ENCODE assay signal across 12 cellular contexts in genomic region chr9:137452761-137453642, GRCh38. TPM values are rescaled to one million over a fixed set of nuclear protein-coding genes. Genes with fewer than 3 reads are reported as not detected.
A peak's percentile ranks its signal among the peaks of the same experiment; 100 is the strongest.
DNase-seq lines count a peak whose midpoint lies in the region; ATAC-seq, FAIRE-seq and TF ChIP-seq lines count a peak whose summit lies in the region.
"Had no signal": no experiment of that assay in that cellular context is flagged by ENCODE, and none has a peak within 500 bp of the region (broad histone marks: within the 10 kb centered on the region; RNA-seq: fewer than 3 reads in every experiment).

No MANE protein-coding gene starts in this region.

- ATAC-seq in GM23338 (peak; percentile 16), K562 (no peak), left colon (no peak)

- WGBS in K562 (ENCODE audit: insufficient coverage, low coverage, missing lambda C conversion rate): 98% methylated on average over 18 of the region's 43 CpGs
- WGBS in smooth muscle cell (ENCODE audit: low lambda C conversion rate): 95% methylated on average over 35 of the region's 43 CpGs

- H3K36me3 ChIP-seq in GM23338 (ENCODE audit: insufficient read depth) (peaks cover 6% of the 10 kb centered on the region; the same call in 1 of the 2 replicates), K562 (ENCODE audit: control insufficient read depth, insufficient read depth, low read length) (peaks cover 74% of the 10 kb centered on the region), smooth muscle cell (ENCODE audit: low read depth) (no peaks in the 10 kb centered on the region), OCI-LY7 (ENCODE audit: insufficient read depth, low read length) (peaks cover 17% of the 10 kb centered on the region; the same call in 1 of the 2 replicates)

- H3K4me2 ChIP-seq in GM23338 (peak overlapping the region; percentile 90), K562 (ENCODE audit: insufficient read depth, low read length) (no peak overlapping the region), smooth muscle cell (peak overlapping the region; percentile 81), OCI-LY7 (ENCODE audit: low read length) (no peak overlapping the region)

- H3K27ac ChIP-seq in GM23338 (ENCODE audit: low read depth): no peak overlapping the region
- no peak overlapping the region for H3K27ac ChIP-seq in K562 (ENCODE audit: extremely low read depth, low read depth, low read length)
- H3K27ac ChIP-seq in smooth muscle cell (ENCODE audit: low read depth): no peak overlapping the region
- H3K27ac ChIP-seq in OCI-LY7 (ENCODE audit: low read depth, low read length, poor library complexity, severe bottlenecking): no peak overlapping the region

- in situ Hi-C loops in K562 (cut with MboI): no loop called here

- H3K79me2 ChIP-seq in GM23338 (replicated peaks; ENCODE audit: insufficient read depth): no peaks in the 10 kb centered on the region
- H3K79me2 ChIP-seq in K562 (ENCODE audit: control insufficient read depth, insufficient read depth, low read length): peaks cover 3% of the 10 kb centered on the region; the same call in 2 of the 3 replicates
- H3K79me2 ChIP-seq in smooth muscle cell (ENCODE audit: low read depth): no peaks in the 10 kb centered on the region
- H3K79me2 ChIP-seq in OCI-LY7 (ENCODE audit: insufficient read depth, low read depth, low read length): no peaks in the 10 kb centered on the region

- POLR2A ChIA-PET in K562 (lab: Yijun Ruan, JAX) (interaction anchor here (0.6 to 1.2 kb wide), 4 partner anchors 9 to 561 kb away, joined by 3 to 4 read pairs (median 4); no protein-coding TSS in a partner anchor), OCI-LY7 (lab: Charles Lee) (no interaction called here)

- H3K9ac ChIP-seq in K562 (ENCODE audit: insufficient read depth in 1 of 2, low read depth in 2 of 2, low read length in 2 of 2) (peak overlapping the region; percentile 20 to 84; a peak in 3 of 4 replicates), smooth muscle cell (ENCODE audit: low read depth) (no peak overlapping the region)

- H4K20me1 ChIP-seq in GM23338 (replicated peaks; ENCODE audit: insufficient read depth) (no peaks in the 10 kb centered on the region; the same call in 1 of the 2 replicates), K562 (replicated peaks; ENCODE audit: control insufficient read depth, insufficient read depth, low read length) (no peaks in the 10 kb centered on the region), smooth muscle cell (ENCODE audit: low read depth) (peaks cover 8% of the 10 kb centered on the region), OCI-LY7 (ENCODE audit: insufficient read depth, low read length) (no peaks in the 10 kb centered on the region)

- intact Hi-C loops in K562 (cut with micrococcal nuclease) (no loop called here), left colon (cut with DNase I, micrococcal nuclease) (no loop called here), OCI-LY7 (cut with micrococcal nuclease; ENCODE audit: unreplicated experiment) (no loop called here)

- H3K4me1 ChIP-seq in GM23338 (ENCODE audit: insufficient read depth) (peaks cover 6% of the 10 kb centered on the region; the same call in 1 of the 2 replicates), K562 (replicated peaks in 1 of 2; ENCODE audit: control insufficient read depth in 2 of 2, insufficient read depth in 2 of 2, low read length in 2 of 2) (peaks cover 7 to 88% of the 10 kb centered on the region in 2 experiments), smooth muscle cell (ENCODE audit: low read depth) (peaks cover 4% of the 10 kb centered on the region), OCI-LY7 (ENCODE audit: insufficient read depth, low read length, poor library complexity, severe bottlenecking) (peaks cover 25% of the 10 kb centered on the region)

- H3K9me3 Mint-ChIP-seq in GM23338: no peaks in the 10 kb centered on the region
- H3K9me3 Mint-ChIP-seq: activated T-helper 1 cell treated with anti-CD3 and anti-CD28 coated beads, Interleukin-12 subunit alpha, Interleukin-12 subunit beta, Interleukin-2, Interleukin-4 antibody, amounts not matched to agents 30 ng/mL and 10 ng/mL and 1 ng/mL, durations not matched to agents 14 hours and 24 hours and 36 hours; T-helper 1 cell treated with Interleukin-12 subunit alpha and Interleukin-12 subunit beta and Interleukin-4 antibody, amounts not matched to agents 30 μg/mL and 1 μg/mL, for 36 hours had no signal

- peaks cover 6% of the 10 kb centered on the region for H3K27me3 Mint-ChIP-seq in GM23338 (ENCODE audit: insufficient read depth, low read depth, poor library complexity)

- H3K9me3 ChIP-seq in K562 (replicated peaks; ENCODE audit: control insufficient read depth, insufficient read depth, low read depth, low read length) (no peaks in the 10 kb centered on the region), smooth muscle cell (replicated peaks; ENCODE audit: low read depth) (no peaks in the 10 kb centered on the region), OCI-LY7 (ENCODE audit: low read length) (no peaks in the 10 kb centered on the region)

- DNase-seq in GM23338 (ENCODE audit: low spot score) (no peak), K562 (ENCODE audit: extremely low read depth in 1 of 4, low spot score in 3 of 4) (no peak), left colon (peak; percentile 40 to 49), smooth muscle cell (lab: John Stamatoyannopoulos, UW; ENCODE audit: unreplicated experiment) (no peak), OCI-LY7 (ENCODE audit: low spot score) (no peak), islet precursor cell (no peak), RCC 7860 (ENCODE audit: low spot score) (no peak)
- DNase-seq: NCI-H446 had no signal

- CTCF ChIA-PET in K562 (lab: Yijun Ruan, JAX; ENCODE audit: low intra/inter-chr PET ratio) (no interaction called here), OCI-LY7 (lab: Charles Lee; ENCODE audit: unreplicated experiment) (no interaction called here)

- H3F3A ChIP-seq in GM23338 (replicated peaks; ENCODE audit: low read depth): 0 out of 2 replicates have a peak, but pooled peaks cover 3% of the 10 kb centered on the region
- H3F3A ChIP-seq in smooth muscle cell (ENCODE audit: low read depth): no peaks in the 10 kb centered on the region

- TF ChIP-seq EP300 in K562 (IDR thresholded peaks at IDR 0.05; ENCODE audit: low read length): no peak

- TF ChIP-seq POLR2A in K562 (conservative IDR thresholded peaks at IDR 0.05): no peak

- H2AFZ ChIP-seq in GM23338 (no peak overlapping the region), K562 (ENCODE audit: low read depth, low read length) (no peak overlapping the region), smooth muscle cell (ENCODE audit: low read depth) (no peak overlapping the region), OCI-LY7 (ENCODE audit: low read length) (no peak overlapping the region)

- FAIRE-seq in K562 (lab: Jason Lieb, UNC) (no peak), RCC 7860 (lab: Jason Lieb, UNC) (no peak)

- no peaks in the 10 kb centered on the region for H3K27me3 ChIP-seq in GM23338 (ENCODE audit: insufficient read depth)
- no peaks in the 10 kb centered on the region for H3K27me3 ChIP-seq in K562 (ENCODE audit: control insufficient read depth in 2 of 2, insufficient read depth in 2 of 2, low read length in 2 of 2)
- no peaks in the 10 kb centered on the region for H3K27me3 ChIP-seq in smooth muscle cell (ENCODE audit: low read depth)

- BruUV-seq in K562 (replicated peaks; lab: Mats Ljungman, UMichigan) (no TSS peak), OCI-LY7 (replicated peaks; lab: Mats Ljungman, UMichigan) (no TSS peak)

- TF ChIP-seq RAD21 in K562 (CRISPR knock-in tag; conservative IDR thresholded peaks at IDR 0.05 in 1 of 2, IDR thresholded peaks at IDR 0.05 in 1 of 2): no peak

- H3K4me3 ChIP-seq in GM23338 (peak overlapping the region; percentile 65), K562 (no peak overlapping the region), smooth muscle cell (peak overlapping the region; percentile 40), OCI-LY7 (ENCODE audit: low read depth, low read length, poor library complexity, severe bottlenecking) (no peak overlapping the region)

- H3K9me1 ChIP-seq in K562 (ENCODE audit: control insufficient read depth, insufficient read depth, low read length): no peaks in the 10 kb centered on the region

- H3K4me3 Mint-ChIP-seq in GM23338: peak overlapping the region; percentile 76

- TF ChIP-seq CTCF in GM23338 (conservative IDR thresholded peaks at IDR 0.05; ENCODE audit: low read depth in 2 of 2): no peak
- no peak for TF ChIP-seq CTCF in K562 (IDR thresholded peaks at IDR 0.05 in 2 of 3, conservative IDR thresholded peaks at IDR 0.05 in 1 of 3; ENCODE audit: insufficient read depth in 2 of 3, low read depth in 1 of 3, low read length in 3 of 3)
- no peak for TF ChIP-seq CTCF in smooth muscle cell (IDR thresholded peaks at IDR 0.05; ENCODE audit: borderline replicate concordance, insufficient read depth, poor library complexity, severe bottlenecking)
- TF ChIP-seq CTCF in OCI-LY7 (conservative IDR thresholded peaks at IDR 0.05; ENCODE audit: low read length): no peak

- peaks cover 6% of the 10 kb centered on the region; the same call in 1 of the 3 replicates for H3K4me1 Mint-ChIP-seq in GM23338

- H3K9me2 ChIP-seq in GM23338 (ENCODE audit: insufficient read depth) (no peaks in the 10 kb centered on the region), OCI-LY7 (ENCODE audit: insufficient read depth, low read length) (no peaks in the 10 kb centered on the region)

- peaks cover 6% of the 10 kb centered on the region; the same call in 2 of the 3 replicates for H3K36me3 Mint-ChIP-seq in GM23338 (ENCODE audit: low read depth)

- H3K27ac Mint-ChIP-seq in GM23338: no peak overlapping the region
- H3K27ac Mint-ChIP-seq: activated T-helper 1 cell treated with anti-CD3 and anti-CD28 coated beads, Interleukin-12 subunit alpha, Interleukin-12 subunit beta, Interleukin-2, Interleukin-4 antibody, amounts not matched to agents 30 ng/mL and 10 ng/mL and 1 ng/mL, durations not matched to agents 14 hours and 24 hours and 36 hours had no signal

RNA-seq across cellular contexts. Expression of gene NSMF, which starts 6.1 kb away (rescaled TPM):
- 87.0 and 103 TPM in 2 replicates for total RNA-seq in GM23338 (2014; rRNA removed; shearing (Covaris generic))
- 20.3 and 22.3 TPM in 2 replicates for polyA plus RNA-seq in GM23338 (2016; fragmentation: Nextera tagmentation; extraction: Ambion mirVana)
- total RNA-seq in K562 (2011; cell fraction: chromatin; rRNA removed; ENCODE audit: low replicate concordance): 47.6 and 128 TPM in 2 replicates
- 87.2 and 93.1 TPM in 2 replicates for total RNA-seq in K562 (2011; cell fraction: nucleolus; rRNA removed)
- 47.3 and 58.7 TPM in 2 replicates for total RNA-seq in K562 (2011; cell fraction: nucleoplasm; rRNA removed)
- total RNA-seq in K562 (2014; rRNA removed): 49.2 and 60.0 TPM in 2 replicates
- 24.4 and 29.3 TPM in 2 replicates for total RNA-seq in K562 (2014; rRNA removed; fragmentation: Illumina TruSeq; extraction: Trizol)
- 28.2 and 29.1 TPM in 2 replicates for total RNA-seq in K562 (2015; rRNA removed; fragmentation: Illumina TruSeq; extraction: Trizol)
- 72.0 and 74.5 TPM in 2 replicates for total RNA-seq in K562 (2021)
- polyA plus RNA-seq in K562 (2011; rRNA removed): 44.9 and 71.8 TPM in 2 replicates
- 59.2 and 114 TPM in 2 replicates for polyA plus RNA-seq in K562 (2011; cell fraction: cytosol; rRNA removed)
- 244 and 400 TPM in 2 replicates for polyA plus RNA-seq in K562 (2011; cell fraction: nucleus; rRNA removed)
- polyA plus RNA-seq in K562 (2012): 38.5 and 48.2 TPM in 2 replicates
- polyA plus RNA-seq in K562 (2014; fragmentation: Illumina TruSeq; extraction: Trizol): 26.4 and 44.1 TPM in 2 replicates
- polyA plus RNA-seq in K562 (2014; fragmentation: Nextera tagmentation; extraction: Ambion mirVana): under 1 TPM; 0.20 to 0.42 TPM
- 76.3 and 82.7 TPM in 2 replicates for polyA plus RNA-seq in K562 (2014; rRNA removed)
- polyA minus RNA-seq in K562 (2011; rRNA and poly(A)+ RNA removed): 25.2 and 31.9 TPM in 2 replicates
- polyA minus RNA-seq in K562 (2011; cell fraction: cytosol; rRNA and poly(A)+ RNA removed): 37.7 and 44.3 TPM in 2 replicates
- 47.9 and 59.5 TPM in 2 replicates for polyA minus RNA-seq in K562 (2011; cell fraction: nucleus; rRNA and poly(A)+ RNA removed)
- total RNA-seq in left colon: 10 to 100 TPM; 39.9 to 52.0 TPM
- 25.2 and 30.9 TPM in 2 replicates for total RNA-seq in smooth muscle cell
- polyA plus RNA-seq in smooth muscle cell: 48.5 and 55.9 TPM in 2 replicates
- 15.8 and 20.3 TPM in 2 replicates for total RNA-seq in OCI-LY7 (2014; rRNA removed; shearing (Covaris generic))
- 29.0 and 29.8 TPM in 2 replicates for total RNA-seq in OCI-LY7 (2022)

RNA-seq across cellular contexts. Expression of gene ENTPD8, which starts 11.8 kb away (rescaled TPM):
- total RNA-seq in GM23338 (2014; rRNA removed; shearing (Covaris generic)): 0.42 and 1.6 TPM in 2 replicates
- polyA plus RNA-seq in GM23338 (2016; fragmentation: Nextera tagmentation; extraction: Ambion mirVana): 0.89 and 1.1 TPM in 2 replicates
- total RNA-seq in K562 (2011; cell fraction: chromatin; rRNA removed; ENCODE audit: low replicate concordance): 0.23 and 0.67 TPM in 2 replicates
- 0.50 and 0.53 TPM in 2 replicates for total RNA-seq in K562 (2011; cell fraction: nucleolus; rRNA removed)
- total RNA-seq in K562 (2011; cell fraction: nucleoplasm; rRNA removed): 0.22 TPM in 1 of 2 replicates, not detected in the other
- 0.16 and 0.27 TPM in 2 replicates for total RNA-seq in K562 (2014; rRNA removed)
- not detected in 2 replicates for total RNA-seq in K562 (2014; rRNA removed; fragmentation: Illumina TruSeq; extraction: Trizol)
- total RNA-seq in K562 (2015; rRNA removed; fragmentation: Illumina TruSeq; extraction: Trizol): 0.08 TPM in 1 of 2 replicates, not detected in the other
- 0.13 and 0.18 TPM in 2 replicates for total RNA-seq in K562 (2021)
- polyA plus RNA-seq in K562 (2011; rRNA removed): 0.06 and 0.11 TPM in 2 replicates
- 0.04 and 0.27 TPM in 2 replicates for polyA plus RNA-seq in K562 (2011; cell fraction: cytosol; rRNA removed)
- 0.63 and 1.0 TPM in 2 replicates for polyA plus RNA-seq in K562 (2011; cell fraction: nucleus; rRNA removed)
- polyA plus RNA-seq in K562 (2012): 0.12 and 0.16 TPM in 2 replicates
- 0.07 TPM in 1 of 2 replicates, not detected in the other for polyA plus RNA-seq in K562 (2014; fragmentation: Illumina TruSeq; extraction: Trizol)
- not detected for polyA plus RNA-seq in K562 (2014; fragmentation: Nextera tagmentation; extraction: Ambion mirVana)
- polyA plus RNA-seq in K562 (2014; rRNA removed): 0.20 TPM in 1 of 2 replicates, not detected in the other
- polyA minus RNA-seq in K562 (2011; rRNA and poly(A)+ RNA removed): not detected in 2 replicates
- polyA minus RNA-seq in K562 (2011; cell fraction: cytosol; rRNA and poly(A)+ RNA removed): not detected in 2 replicates
- 0.13 and 0.22 TPM in 2 replicates for polyA minus RNA-seq in K562 (2011; cell fraction: nucleus; rRNA and poly(A)+ RNA removed)
- 100 to 1,000 TPM; 108 to 120 TPM for total RNA-seq in left colon
- not detected in 2 replicates for total RNA-seq in smooth muscle cell
- not detected in 2 replicates for polyA plus RNA-seq in smooth muscle cell
- total RNA-seq in OCI-LY7 (2014; rRNA removed; shearing (Covaris generic)): not detected in 2 replicates
- total RNA-seq in OCI-LY7 (2022): not detected in 2 replicates
- total RNA-seq: activated T-helper 1 cell treated with anti-CD3 and anti-CD28 coated beads, Interleukin-12 subunit alpha, Interleukin-12 subunit beta, Interleukin-2, Interleukin-4 antibody, amounts not matched to agents 30 ng/mL and 10 ng/mL and 1 ng/mL, durations not matched to agents 14 hours and 24 hours and 36 hours; left cardiac atrium; LHCN-M2 had no signal

RNA-seq across cellular contexts. Expression of gene NOXA1, which starts 29.8 kb away (rescaled TPM):
- total RNA-seq in GM23338 (2014; rRNA removed; shearing (Covaris generic)): 0.59 and 0.62 TPM in 2 replicates
- 0.68 and 1.4 TPM in 2 replicates for polyA plus RNA-seq in GM23338 (2016; fragmentation: Nextera tagmentation; extraction: Ambion mirVana)
- 0.25 and 0.97 TPM in 2 replicates for total RNA-seq in K562 (2011; cell fraction: chromatin; rRNA removed; ENCODE audit: low replicate concordance)
- total RNA-seq in K562 (2011; cell fraction: nucleolus; rRNA removed): 1.6 and 1.8 TPM in 2 replicates
- 0.69 and 0.88 TPM in 2 replicates for total RNA-seq in K562 (2011; cell fraction: nucleoplasm; rRNA removed)
- total RNA-seq in K562 (2014; rRNA removed): 0.33 and 0.50 TPM in 2 replicates
- total RNA-seq in K562 (2014; rRNA removed; fragmentation: Illumina TruSeq; extraction: Trizol): not detected in 2 replicates
- total RNA-seq in K562 (2015; rRNA removed; fragmentation: Illumina TruSeq; extraction: Trizol): 0.07 TPM in 1 of 2 replicates, not detected in the other
- 0.63 and 1.2 TPM in 2 replicates for total RNA-seq in K562 (2021)
- 0.11 and 0.22 TPM in 2 replicates for polyA plus RNA-seq in K562 (2011; rRNA removed)
- polyA plus RNA-seq in K562 (2011; cell fraction: cytosol; rRNA removed): 0.13 and 0.36 TPM in 2 replicates
- 2.8 and 4.7 TPM in 2 replicates for polyA plus RNA-seq in K562 (2011; cell fraction: nucleus; rRNA removed)
- 0.34 and 2.4 TPM in 2 replicates for polyA plus RNA-seq in K562 (2012)
- not detected in 2 replicates for polyA plus RNA-seq in K562 (2014; fragmentation: Illumina TruSeq; extraction: Trizol)
- polyA plus RNA-seq in K562 (2014; fragmentation: Nextera tagmentation; extraction: Ambion mirVana): not detected
- polyA plus RNA-seq in K562 (2014; rRNA removed): 0.20 and 0.50 TPM in 2 replicates
- not detected in 2 replicates for polyA minus RNA-seq in K562 (2011; rRNA and poly(A)+ RNA removed)
- polyA minus RNA-seq in K562 (2011; cell fraction: cytosol; rRNA and poly(A)+ RNA removed): not detected in 2 replicates
- polyA minus RNA-seq in K562 (2011; cell fraction: nucleus; rRNA and poly(A)+ RNA removed): 0.81 and 1.00 TPM in 2 replicates
- 10 to 100 TPM; 33.3 to 42.6 TPM for total RNA-seq in left colon
- total RNA-seq in smooth muscle cell: 0.09 and 0.90 TPM in 2 replicates
- polyA plus RNA-seq in smooth muscle cell: 0.81 and 3.8 TPM in 2 replicates
- total RNA-seq in OCI-LY7 (2014; rRNA removed; shearing (Covaris generic)): not detected in 2 replicates
- total RNA-seq in OCI-LY7 (2022): not detected in 2 replicates

RNA-seq across cellular contexts. Expression of gene EXD3, which starts 30.0 kb away (rescaled TPM):
- 3.6 and 4.4 TPM in 2 replicates for total RNA-seq in GM23338 (2014; rRNA removed; shearing (Covaris generic))
- polyA plus RNA-seq in GM23338 (2016; fragmentation: Nextera tagmentation; extraction: Ambion mirVana) (9.7 and 9.9 TPM in 2 replicates), K562 (2011; rRNA removed) (3.9 and 8.0 TPM in 2 replicates), K562 (2014; fragmentation: Illumina TruSeq; extraction: Trizol) (5.6 and 8.5 TPM in 2 replicates), K562 (2014; fragmentation: Nextera tagmentation; extraction: Ambion mirVana) (under 1 TPM; 0.29 to 0.35 TPM), K562 (2014; rRNA removed) (8.6 and 10.2 TPM in 2 replicates), smooth muscle cell (12.5 and 15.7 TPM in 2 replicates)
- 17.3 and 38.8 TPM in 2 replicates for total RNA-seq in K562 (2011; cell fraction: chromatin; rRNA removed; ENCODE audit: low replicate concordance)
- 26.5 and 29.7 TPM in 2 replicates for total RNA-seq in K562 (2011; cell fraction: nucleolus; rRNA removed)
- total RNA-seq in K562 (2011; cell fraction: nucleoplasm; rRNA removed): 17.2 and 17.5 TPM in 2 replicates
- total RNA-seq in K562 (2014; rRNA removed) (6.5 and 6.7 TPM in 2 replicates), K562 (2014; rRNA removed; fragmentation: Illumina TruSeq; extraction: Trizol) (1.3 and 1.5 TPM in 2 replicates), K562 (2015; rRNA removed; fragmentation: Illumina TruSeq; extraction: Trizol) (3.3 and 3.4 TPM in 2 replicates), K562 (2021) (11.7 and 12.5 TPM in 2 replicates), left colon (10 to 100 TPM; 44.1 to 57.3 TPM), smooth muscle cell (3.1 and 10.4 TPM in 2 replicates), OCI-LY7 (2022) (20.8 and 27.0 TPM in 2 replicates)
- 5.1 and 8.7 TPM in 2 replicates for polyA plus RNA-seq in K562 (2011; cell fraction: cytosol; rRNA removed)
- 60.2 and 73.6 TPM in 2 replicates for polyA plus RNA-seq in K562 (2011; cell fraction: nucleus; rRNA removed)
- 7.9 and 18.3 TPM in 2 replicates for polyA plus RNA-seq in K562 (2012)
- polyA minus RNA-seq in K562 (2011; rRNA and poly(A)+ RNA removed): 2.0 and 3.0 TPM in 2 replicates
- 2.3 and 5.6 TPM in 2 replicates for polyA minus RNA-seq in K562 (2011; cell fraction: cytosol; rRNA and poly(A)+ RNA removed)
- 6.2 and 8.9 TPM in 2 replicates for polyA minus RNA-seq in K562 (2011; cell fraction: nucleus; rRNA and poly(A)+ RNA removed)
- 14.2 and 27.0 TPM in 2 replicates for total RNA-seq in OCI-LY7 (2014; rRNA removed; shearing (Covaris generic))

Comparison
In these comparisons a context has a peak if more than half of its experiments do, and no peak if none do; other contexts are left out.
1. DNase-seq: peak in left colon (2 of 2); none in GM23338 (single experiment), K562 (0 of 4), smooth muscle cell (single experiment), OCI-LY7 (single experiment), islet precursor cell (single experiment) and RCC 7860 (single experiment).
2. H3K4me2 ChIP-seq: peak in GM23338 (single experiment) and smooth muscle cell (single experiment); none in K562 (single experiment) and OCI-LY7 (single experiment).
3. H3K4me3 ChIP-seq: peak in GM23338 (single experiment) and smooth muscle cell (single experiment); none in K562 (single experiment) and OCI-LY7 (single experiment).
4. RNA of gene ENTPD8, which starts 11.8 kb away (total RNA-seq): 108 to 120 TPM in left colon; 0.42 to 1.6 TPM in GM23338, 0.08 to 0.67 TPM in K562, not detected in smooth muscle cell and not detected in OCI-LY7; every median in the first group is over 10 times any median in the second.
5. RNA of gene NOXA1, which starts 29.8 kb away (total RNA-seq): 33.3 to 42.6 TPM in left colon; 0.59 to 0.62 TPM in GM23338, 0.07 to 1.8 TPM in K562, 0.09 to 0.90 TPM in smooth muscle cell and not detected in OCI-LY7; every median in the first group is over 10 times any median in the second.